Comparison of ENCODE assay signal across 20 cellular contexts in the genomic region with DNA sequence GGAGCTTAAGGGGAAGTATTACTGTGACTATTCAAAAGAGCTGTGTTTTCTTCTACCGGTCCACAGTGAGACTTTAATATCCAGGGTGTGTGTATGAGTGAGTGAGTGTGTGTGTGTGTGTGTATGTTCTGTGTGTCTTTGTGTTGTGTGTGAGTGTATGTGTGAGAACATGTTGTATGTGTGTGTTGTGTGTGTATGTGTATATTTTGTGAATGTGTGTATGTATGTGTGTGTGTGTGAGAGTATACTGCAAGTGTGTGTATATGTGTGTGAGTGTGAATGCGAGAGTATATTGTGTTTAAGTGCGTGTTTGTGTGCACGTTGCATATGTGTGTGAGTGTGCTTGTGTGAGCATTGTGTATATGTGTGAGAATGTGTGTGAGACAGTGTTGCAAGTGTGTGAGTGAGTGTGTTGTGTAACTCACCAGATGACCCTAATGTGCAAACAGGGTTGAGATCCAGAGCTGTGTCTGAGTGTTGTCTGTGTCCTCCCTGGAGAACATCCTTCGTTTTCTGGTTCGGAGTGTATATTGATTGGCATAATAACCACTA.
"Had no signal": no experiment of that assay in that cellular context is flagged by ENCODE, and none has a peak within 500 bp of the region (broad histone marks: within the 10 kb centered on the region; RNA-seq: fewer than 3 reads in every experiment).

No MANE protein-coding gene starts in this region.

- H3K4me3 Mint-ChIP-seq: activated B cell treated with CpG ODN at 0.5 μM for 24 hours; activated CD8-positive, alpha-beta T cell treated with anti-CD3 and anti-CD28 coated beads, Interleukin-2, amount 10 ng/mL, durations not matched to agents 7 days and 5 days; activated T-cell treated with anti-CD3 and anti-CD28 coated beads, Interleukin-2, amount 50 U/mL, for 72 hours; central memory CD8-positive, alpha-beta T cell; T-helper 1 cell treated with Interleukin-12 subunit alpha and Interleukin-12 subunit beta and Interleukin-4 antibody, amounts not matched to agents 30 μg/mL and 1 μg/mL, for 36 hours had no signal

- H3K9me3 ChIP-seq: gastroesophageal sphincter, prostate gland, transverse colon had no signal

- H3K9me3 Mint-ChIP-seq: activated naive CD4-positive, alpha-beta T cell treated with anti-CD3 and anti-CD28 coated beads, Interleukin-2, amount 50 U/mL, for 72 hours; activated T-cell treated with anti-CD3 and anti-CD28 coated beads, Interleukin-2, amount 50 U/mL, for 72 hours; central memory CD8-positive, alpha-beta T cell; T-helper 1 cell treated with Interleukin-12 subunit alpha and Interleukin-12 subunit beta and Interleukin-4 antibody, amounts not matched to agents 30 μg/mL and 1 μg/mL, for 36 hours had no signal

- DNase-seq: activated B cell treated with CpG ODN at 0.5 μM for 24 hours; activated CD4-positive, alpha-beta T cell treated with anti-CD3 and anti-CD28 coated beads for 48 hours; activated CD8-positive, alpha-beta memory T cell treated with anti-CD3 and anti-CD28 coated beads, Interleukin-2, amount 50 U/mL, for 4 hours; activated CD8-positive, alpha-beta T cell treated with anti-CD3 and anti-CD28 coated beads, Interleukin-2, amount 10 ng/mL, durations not matched to agents 7 days and 5 days; activated gamma-delta T cell; activated T-cell treated with anti-CD3 and anti-CD28 coated beads, Interleukin-2, amount 50 U/mL, for 72 hours; effector memory CD4-positive, alpha-beta T cell; islet precursor cell; naive B cell; nucleus accumbens; right cardiac atrium; small intestine; stimulated activated CD4-positive, alpha-beta T cell treated with anti-CD3 and anti-CD28 coated beads, Interleukin-4, amount 100 ng/mL, for 24 hours; stimulated activated naive CD4-positive, alpha-beta T cell treated with Interleukin-2 at 50 U/mL for 16 hours; transverse colon had no signal

- H3K36me3 ChIP-seq: gastroesophageal sphincter, prostate gland, transverse colon had no signal

- FAIRE-seq: small intestine had no signal

- ATAC-seq: activated CD8-positive, alpha-beta T cell treated with anti-CD3 and anti-CD28 coated beads, Interleukin-2, amount 10 ng/mL, durations not matched to agents 7 days and 5 days; activated naive CD4-positive, alpha-beta T cell treated with anti-CD3 and anti-CD28 coated beads, Interleukin-2, amount 50 U/mL, for 72 hours; activated T-cell treated with anti-CD3 and anti-CD28 coated beads, Interleukin-2, amount 50 U/mL, for 72 hours; gastroesophageal sphincter had no signal

- H3K4me1 ChIP-seq: prostate gland had no signal

- H3K27me3 ChIP-seq: gastroesophageal sphincter, transverse colon had no signal

- H3K4me3 ChIP-seq: gastroesophageal sphincter, prostate gland, transverse colon had no signal

- H3K27me3 Mint-ChIP-seq: activated B cell treated with CpG ODN at 0.5 μM for 24 hours had no signal

- H3K36me3 Mint-ChIP-seq: activated naive CD4-positive, alpha-beta T cell treated with anti-CD3 and anti-CD28 coated beads, Interleukin-2, amount 50 U/mL, for 72 hours had no signal

- H3K27ac Mint-ChIP-seq: activated B cell treated with CpG ODN at 0.5 μM for 24 hours; activated CD8-positive, alpha-beta T cell treated with anti-CD3 and anti-CD28 coated beads, Interleukin-2, amount 10 ng/mL, durations not matched to agents 7 days and 5 days; activated naive CD4-positive, alpha-beta T cell treated with anti-CD3 and anti-CD28 coated beads, Interleukin-2, amount 50 U/mL, for 72 hours; activated T-cell treated with anti-CD3 and anti-CD28 coated beads, Interleukin-2, amount 50 U/mL, for 72 hours; T-helper 1 cell treated with Interleukin-12 subunit alpha and Interleukin-12 subunit beta and Interleukin-4 antibody, amounts not matched to agents 30 μg/mL and 1 μg/mL, for 36 hours had no signal

- H3K27ac ChIP-seq: gastroesophageal sphincter, prostate gland, transverse colon had no signal
